Comparison of ENCODE assay signal across 8 cellular contexts in genomic region chr14:93975791-93976476, GRCh38. TPM values are rescaled to one million over a fixed set of nuclear protein-coding genes. Genes with fewer than 3 reads are reported as not detected.
DNase-seq lines count a peak whose midpoint lies in the region; ATAC-seq and TF ChIP-seq lines count a peak whose summit lies in the region.

No MANE protein-coding gene starts in this region.

- no peak for DNase-seq in coronary artery (ENCODE audit: low spot score)
- DNase-seq in stimulated activated effector memory CD8-positive, alpha-beta T cell treated with anti-CD3 and anti-CD28 coated beads, Interleukin-12 subunit alpha, Interleukin-12 subunit beta, amount 100 ng/mL, for 72 hours (ENCODE audit: low spot score in 2 of 2) = peak in 1 of 2 donors; percentile 59
- DNase-seq in NK-92 treated with Interleukin-12 subunit alpha and Interleukin-12 subunit beta, amount 100 ng/mL, for 24 hours (lab: John Stamatoyannopoulos, UW) = no peak
- DNase-seq in lower leg skin (ENCODE audit: low spot score in 2 of 2) = no peak
- DNase-seq in NCI-H2171 (lab: John Stamatoyannopoulos, UW) = no peak

- intact Hi-C loops in lower leg skin (cut with DNase I; ENCODE audit: low total_unique reads) = no loop called here

- TF ChIP-seq CTCF in DOHH2 (IDR thresholded peaks at IDR 0.05; ENCODE audit: low read depth, low read length, poor library complexity, severe bottlenecking) = no peak
- TF ChIP-seq CTCF in coronary artery (IDR thresholded peaks at IDR 0.05) = no peak
- no peak for TF ChIP-seq CTCF in lower leg skin (IDR thresholded peaks at IDR 0.05)

- no peaks in the 10 kb centered on the region for H3K9me3 ChIP-seq in DOHH2 (ENCODE audit: control insufficient read depth, insufficient read depth, low read length)

- peak overlapping the region; percentile 70 for H3K4me3 Mint-ChIP-seq in stimulated activated effector memory CD8-positive, alpha-beta T cell treated with anti-CD3 and anti-CD28 coated beads, Interleukin-12 subunit alpha, Interleukin-12 subunit beta, amount 100 ng/mL, for 72 hours

- H3K27ac Mint-ChIP-seq in stimulated activated effector memory CD8-positive, alpha-beta T cell treated with anti-CD3 and anti-CD28 coated beads, Interleukin-12 subunit alpha, Interleukin-12 subunit beta, amount 100 ng/mL, for 72 hours = peak overlapping the region; percentile 95

- H3K27ac ChIP-seq in DOHH2 (ENCODE audit: low read depth, low read length) (peak overlapping the region; percentile 86), coronary artery (peak overlapping the region; percentile 75 to 92)

- ATAC-seq in GM19452 (IDR thresholded peaks at IDR 0.05; ENCODE audit: unreplicated experiment) (peak; percentile 54), HG03378 (IDR thresholded peaks at IDR 0.05; ENCODE audit: unreplicated experiment) (peak; percentile 59)
- peak; percentile 58 for ATAC-seq in stimulated activated effector memory CD8-positive, alpha-beta T cell treated with anti-CD3 and anti-CD28 coated beads, Interleukin-12 subunit alpha, Interleukin-12 subunit beta, amount 100 ng/mL, for 72 hours

- H3F3A ChIP-seq in DOHH2 (ENCODE audit: control insufficient read depth, insufficient read depth) = peaks cover 27% of the 10 kb centered on the region

- H3K4me1 ChIP-seq in DOHH2 (ENCODE audit: control insufficient read depth, low read length) = peaks cover 83% of the 10 kb centered on the region

- no peaks in the 10 kb centered on the region for H3K79me2 ChIP-seq in DOHH2 (ENCODE audit: control insufficient read depth, low read length)

- WGBS in lower leg skin, 2 donors = 57 to 68% methylated on average over 9 of the region's 9 CpGs

- no peaks in the 10 kb centered on the region for H4K20me1 ChIP-seq in DOHH2 (ENCODE audit: control insufficient read depth, insufficient read depth, low read depth, low read length)

- H3K9me3 Mint-ChIP-seq in stimulated activated effector memory CD8-positive, alpha-beta T cell treated with anti-CD3 and anti-CD28 coated beads, Interleukin-12 subunit alpha, Interleukin-12 subunit beta, amount 100 ng/mL, for 72 hours = no peaks in the 10 kb centered on the region

- peaks cover 32% of the 10 kb centered on the region for H3K36me3 Mint-ChIP-seq in stimulated activated effector memory CD8-positive, alpha-beta T cell treated with anti-CD3 and anti-CD28 coated beads, Interleukin-12 subunit alpha, Interleukin-12 subunit beta, amount 100 ng/mL, for 72 hours

- H3K4me2 ChIP-seq in DOHH2 (ENCODE audit: low read length) = peak overlapping the region; percentile 91

- H3K4me3 ChIP-seq in DOHH2 (ENCODE audit: low read length) = peak overlapping the region; percentile 72
- peak overlapping the region; percentile 70 for H3K4me3 ChIP-seq in coronary artery
- H3K4me3 ChIP-seq in lower leg skin (ENCODE audit: low read depth, poor library complexity, severe bottlenecking) = no peak overlapping the region

- H3K27me3 ChIP-seq in DOHH2 (ENCODE audit: control insufficient read depth, low read length) = no peaks in the 10 kb centered on the region

- TF ChIP-seq POLR2A in lower leg skin (IDR thresholded peaks at IDR 0.05) = no peak

- H3K4me1 Mint-ChIP-seq in stimulated activated effector memory CD8-positive, alpha-beta T cell treated with anti-CD3 and anti-CD28 coated beads, Interleukin-12 subunit alpha, Interleukin-12 subunit beta, amount 100 ng/mL, for 72 hours = peaks cover 98% of the 10 kb centered on the region

- no peaks in the 10 kb centered on the region for H3K36me3 ChIP-seq in DOHH2 (ENCODE audit: control insufficient read depth, low read length)

- no peaks in the 10 kb centered on the region for H3K9me2 ChIP-seq in DOHH2 (replicated peaks; ENCODE audit: control insufficient read depth, low read length)

RNA-seq across cellular contexts. Expression of gene ASB2, which starts 0.4 kb away (rescaled TPM):
- total RNA-seq in lower leg skin = 1 to 10 TPM in 2 of 4 donors, under 1 TPM in 2; 0.46 to 5.4 (median 1.8) TPM

RNA-seq across cellular contexts. Expression of gene CCDC197, which starts 21.2 kb away (rescaled TPM):
- not detected for total RNA-seq in lower leg skin

RNA-seq across cellular contexts. Expression of gene FAM181A, which starts 48.8 kb away (rescaled TPM):
- not detected for total RNA-seq in lower leg skin

RNA-seq across cellular contexts. Expression of gene OTUB2, which starts 50.2 kb away (rescaled TPM):
- total RNA-seq in lower leg skin = 10 to 100 TPM; 12.6 to 25.0 (median 21.5) TPM
